8 cellular contexts compared by ENCODE assay signal in genomic region chr7:77427996-77428603, GRCh38. TPM values are rescaled to one million over a fixed set of nuclear protein-coding genes. Genes with fewer than 3 reads are reported as not detected.
DNase-seq lines count a peak whose midpoint lies in the region; ATAC-seq and TF ChIP-seq lines count a peak whose summit lies in the region.

No MANE protein-coding gene starts in this region.

- intact Hi-C loops in adrenal gland (cut with DNase I) = no loop called here
- intact Hi-C loops in mucosa of descending colon (cut with DNase I, micrococcal nuclease) = no loop called here
- intact Hi-C loops in head of caudate nucleus (cut with DNase I) = no loop called here
- intact Hi-C loops in ascending aorta (cut with DNase I) = no loop called here

- no peak for TF ChIP-seq CTCF in adrenal gland (IDR thresholded peaks at IDR 0.05)
- no peak for TF ChIP-seq CTCF in mucosa of descending colon (IDR thresholded peaks at IDR 0.05)
- no peak for TF ChIP-seq CTCF in ascending aorta (IDR thresholded peaks at IDR 0.05)

- TF ChIP-seq POLR2A in adrenal gland (IDR thresholded peaks at IDR 0.05) = no peak

- 72 to 80% (median 75%) methylated on average over 5 of the region's 5 CpGs for WGBS in adrenal gland, 4 donors

- peak; percentile 80 for DNase-seq in CD1c-positive myeloid dendritic cell (ENCODE audit: extremely low spot score)
- DNase-seq in HS-27A (ENCODE audit: low read depth) = peak; percentile 74
- peak in 4 of 7 donors; percentile 20 to 61 (median 38) for DNase-seq in adrenal gland
- peak in 1 of 3 donors; percentile 21 for DNase-seq in mucosa of descending colon
- DNase-seq in head of caudate nucleus = no peak
- no peak for DNase-seq in iPS-NIHi7 (ENCODE audit: extremely low spot score)
- no peak for DNase-seq in ascending aorta (ENCODE audit: low spot score in 2 of 2)
- no peak for DNase-seq in GM19240 (ENCODE audit: insufficient read length, low spot score)

- H3K4me1 ChIP-seq in adrenal gland (replicated peaks in 1 of 2) (peaks cover 0 to 21% of the 10 kb centered on the region in 2 donors), mucosa of descending colon (ENCODE audit: low read depth) (no peaks in the 10 kb centered on the region), ascending aorta (no peaks in the 10 kb centered on the region)

- H3K27me3 ChIP-seq in adrenal gland (no peaks in the 10 kb centered on the region), ascending aorta (no peaks in the 10 kb centered on the region)

- H3K4me3 ChIP-seq in adrenal gland (no peak overlapping the region), mucosa of descending colon (no peak overlapping the region), ascending aorta (no peak overlapping the region)

- H3K27ac ChIP-seq in adrenal gland (peak overlapping the region in 4 of 5 donors; percentile 7 to 76 (median 35)), ascending aorta (peak overlapping the region in 1 of 2 donors; percentile 24)

- H3K36me3 ChIP-seq in adrenal gland (replicated peaks in 1 of 2) = no peaks in the 10 kb centered on the region
- H3K36me3 ChIP-seq in mucosa of descending colon (ENCODE audit: low read depth) = no peaks in the 10 kb centered on the region
- no peaks in the 10 kb centered on the region for H3K36me3 ChIP-seq in ascending aorta

- H3K9me3 ChIP-seq in adrenal gland (replicated peaks in 1 of 3) = no peaks in the 10 kb centered on the region
- H3K9me3 ChIP-seq in mucosa of descending colon = no peaks in the 10 kb centered on the region
- no peaks in the 10 kb centered on the region for H3K9me3 ChIP-seq in ascending aorta

- ATAC-seq in mucosa of descending colon = peak; percentile 52

RNA-seq across cellular contexts. Expression of gene GSAP, which starts 12.0 kb away (rescaled TPM):
- 10 to 100 TPM; 10.3 to 29.9 (median 18.5) TPM for total RNA-seq in adrenal gland
- polyA plus RNA-seq in adrenal gland = 10 to 100 TPM; 14.3 to 56.1 (median 36.3) TPM
- 10 to 100 TPM in 2 of 3 donors, 1 to 10 TPM in 1; 8.0 to 16.7 (median 14.2) TPM for total RNA-seq in mucosa of descending colon
- total RNA-seq in ascending aorta = 10.9 TPM

Comparison
In these comparisons a context has a peak if more than half of its experiments do, and no peak if none do; other contexts are left out.
1. DNase-seq: peak in CD1c-positive myeloid dendritic cell (single experiment), HS-27A (single experiment) and adrenal gland (4 of 7); none in head of caudate nucleus (0 of 42), iPS-NIHi7 (single experiment), ascending aorta (0 of 2) and GM19240 (single experiment).